ENCODE assay signal across 16 cellular contexts in the genomic region with DNA sequence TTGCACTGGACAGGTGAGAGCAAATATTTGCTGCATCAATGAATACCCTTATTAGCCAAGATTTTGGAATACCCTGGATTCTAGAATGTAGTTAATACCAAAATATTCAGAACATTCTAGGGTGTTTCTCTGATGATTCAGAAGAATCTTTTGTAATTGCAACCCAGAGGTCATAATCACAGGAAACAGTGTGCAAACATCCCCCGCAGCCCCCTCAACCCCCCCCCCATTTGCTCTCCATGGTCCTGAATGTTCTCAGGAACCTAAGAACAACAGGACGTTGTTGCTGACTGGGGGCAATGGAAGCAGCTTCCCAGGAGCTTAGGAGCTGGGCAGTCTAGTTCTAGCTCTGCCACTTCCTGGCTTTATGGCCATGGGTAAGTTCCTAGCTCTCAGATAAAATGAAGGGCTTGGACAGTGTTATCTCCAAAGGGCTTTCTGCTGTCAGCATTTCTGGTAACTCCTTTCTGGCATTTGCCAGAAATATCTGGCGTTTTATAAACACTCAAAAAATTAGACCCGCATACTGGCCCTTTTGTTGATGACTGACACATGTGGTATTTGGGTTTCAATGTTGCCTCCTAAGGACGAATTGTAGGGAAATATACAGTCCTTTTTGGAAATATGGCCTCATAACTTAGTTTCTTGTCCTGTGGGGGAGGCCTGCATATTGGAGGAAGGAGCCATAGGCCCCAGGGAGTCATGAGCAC.
DNase-seq lines count a peak whose midpoint lies in the region; ATAC-seq, FAIRE-seq and TF ChIP-seq lines count a peak whose summit lies in the region.
"Had no signal": no experiment of that assay in that cellular context is flagged by ENCODE, and none has a peak within 500 bp of the region (broad histone marks: within the 10 kb centered on the region; RNA-seq: fewer than 3 reads in every experiment).

No MANE protein-coding gene starts in this region.

- H3K9me3 ChIP-seq in GM12878 (replicated peaks; ENCODE audit: control insufficient read depth, insufficient read depth, low read length) (no peaks in the 10 kb centered on the region), left ventricle myocardium inferior (replicated peaks) (no peaks in the 10 kb centered on the region)
- H3K9me3 ChIP-seq: breast epithelium, HAP-1 had no signal

- DNase-seq in cardiac septum (ENCODE audit: low spot score): peak; percentile 33
- no peak for DNase-seq in Right ventricle myocardium inferior (ENCODE audit: missing footprints)
- DNase-seq in GM12878 (ENCODE audit: low read depth, low spot score): no peak
- DNase-seq in iPS-NIHi7 (ENCODE audit: extremely low spot score): peak; percentile 70
- DNase-seq in SHP77 treated with DMSO at 0.1 percent for 48 hours (lab: John Stamatoyannopoulos, UW): no peak
- DNase-seq in left ventricle myocardium inferior: no peak
- DNase-seq: activated gamma-delta T cell, Calu3, hippocampal formation, NCI-H2171 had no signal

- BruUV-seq in GM12878 (replicated peaks; lab: Mats Ljungman, UMichigan): no TSS peak

- H3K4me2 ChIP-seq in GM12878 (ENCODE audit: control insufficient read depth, insufficient read depth): no peak overlapping the region

- POLR2A ChIA-PET in GM12878 (lab: Charles Lee): interaction anchor here (0.6 kb wide), 1 partner anchor 1315 kb away, joined by 4 read pairs; no protein-coding TSS in a partner anchor

- no peaks in the 10 kb centered on the region for H3K4me1 ChIP-seq in GM12878 (ENCODE audit: control insufficient read depth, insufficient read depth, low read length)
- H3K4me1 ChIP-seq in left ventricle myocardium inferior: no peaks in the 10 kb centered on the region
- H3K4me1 ChIP-seq: breast epithelium, HAP-1 had no signal

- no peak for FAIRE-seq in GM12878 (lab: Jason Lieb, UNC)

- CTCF ChIA-PET in GM12878 (lab: Yijun Ruan, JAX): no interaction called here

- WGBS in GM12878 (ENCODE audit: insufficient coverage, insufficient replicate concordance, low lambda C conversion rate, missing lambda C conversion rate): 20% methylated on average over 5 of the region's 5 CpGs

- intact Hi-C loops in cardiac septum (cut with DNase I) (no loop called here), Right ventricle myocardium inferior (cut with DNase I) (no loop called here), GM12878 (cut with micrococcal nuclease; ENCODE audit: unreplicated experiment) (no loop called here), left ventricle myocardium inferior (cut with micrococcal nuclease) (no loop called here)

- no peaks in the 10 kb centered on the region for H3K27me3 ChIP-seq in GM12878 (replicated peaks in 1 of 2; ENCODE audit: control insufficient read depth in 2 of 2, insufficient read depth in 2 of 2, low read length in 1 of 2)
- H3K27me3 ChIP-seq in left ventricle myocardium inferior (ENCODE audit: low read depth): peaks cover 39% of the 10 kb centered on the region

- H3K4me3 ChIP-seq in GM12878 (no peak overlapping the region), left ventricle myocardium inferior (no peak overlapping the region)
- H3K4me3 ChIP-seq: breast epithelium, HAP-1 had no signal

- no peak for TF ChIP-seq CTCF in GM12878 (IDR thresholded peaks at IDR 0.05 in 2 of 3, conservative IDR thresholded peaks at IDR 0.05 in 1 of 3; ENCODE audit: control insufficient read depth in 2 of 3, extremely low read depth in 1 of 3, insufficient read depth in 1 of 3, low read depth in 3 of 3, low read length in 3 of 3)
- TF ChIP-seq CTCF in left ventricle myocardium inferior (IDR thresholded peaks at IDR 0.05; ENCODE audit: borderline replicate concordance): no peak

- SMC1A ChIA-PET in GM12878 (lab: Charles Lee; ENCODE audit: uncharacterized antibody, unreplicated experiment): no interaction called here

- no peaks in the 10 kb centered on the region for H3K36me3 ChIP-seq in GM12878 (ENCODE audit: control insufficient read depth in 2 of 2, insufficient read depth in 2 of 2, low read length in 1 of 2)
- no peaks in the 10 kb centered on the region for H3K36me3 ChIP-seq in left ventricle myocardium inferior
- H3K36me3 ChIP-seq: breast epithelium, HAP-1 had no signal

- H3K79me2 ChIP-seq in GM12878 (ENCODE audit: control insufficient read depth, insufficient read depth, low read length): no peaks in the 10 kb centered on the region

- H4K20me1 ChIP-seq in GM12878 (ENCODE audit: control insufficient read depth, insufficient read depth): 0 out of 2 replicates have a peak, but pooled peaks cover 3% of the 10 kb centered on the region

- no peak for TF ChIP-seq EP300 in GM12878 (IDR thresholded peaks at IDR 0.05; ENCODE audit: borderline replicate concordance in 1 of 2, control insufficient read depth in 1 of 2, low read depth in 2 of 2, low read length in 2 of 2)

- H3K9ac ChIP-seq in GM12878 (ENCODE audit: control insufficient read depth, insufficient read depth, low read length): no peak overlapping the region

- RAD21 ChIA-PET in GM12878 (lab: Charles Lee; ENCODE audit: unreplicated experiment): no interaction called here

- ATAC-seq in Right ventricle myocardium inferior: no peak
- ATAC-seq in GM12878: no peak
- no peak for ATAC-seq in GM21515 (IDR thresholded peaks at IDR 0.05; ENCODE audit: unreplicated experiment)
- ATAC-seq in HG03520 (IDR thresholded peaks at IDR 0.05; ENCODE audit: unreplicated experiment): no peak

- no peak overlapping the region for H3K27ac ChIP-seq in GM12878 (ENCODE audit: control insufficient read depth, insufficient read depth)
- no peak overlapping the region for H3K27ac ChIP-seq in left ventricle myocardium inferior (replicated peaks)
- H3K27ac ChIP-seq: breast epithelium, epithelial cell of prostate, VCaP had no signal

- H2AFZ ChIP-seq in GM12878 (ENCODE audit: control insufficient read depth, low read depth, low read length): no peak overlapping the region

- TF ChIP-seq POLR2A in GM12878 (IDR thresholded peaks at IDR 0.05; ENCODE audit: low read depth, low read length): no peak

- in situ Hi-C loops in GM12878 (cut with MboI): no loop called here

- TF ChIP-seq RAD21 in GM12878 (IDR thresholded peaks at IDR 0.05; ENCODE audit: insufficient read depth, low read depth, low read length): no peak

TF ChIP-seq in GM12878, 131 proteins besides CTCF, POLR2A, EP300 and RAD21:
- TF ChIP-seq, protein P1, sequence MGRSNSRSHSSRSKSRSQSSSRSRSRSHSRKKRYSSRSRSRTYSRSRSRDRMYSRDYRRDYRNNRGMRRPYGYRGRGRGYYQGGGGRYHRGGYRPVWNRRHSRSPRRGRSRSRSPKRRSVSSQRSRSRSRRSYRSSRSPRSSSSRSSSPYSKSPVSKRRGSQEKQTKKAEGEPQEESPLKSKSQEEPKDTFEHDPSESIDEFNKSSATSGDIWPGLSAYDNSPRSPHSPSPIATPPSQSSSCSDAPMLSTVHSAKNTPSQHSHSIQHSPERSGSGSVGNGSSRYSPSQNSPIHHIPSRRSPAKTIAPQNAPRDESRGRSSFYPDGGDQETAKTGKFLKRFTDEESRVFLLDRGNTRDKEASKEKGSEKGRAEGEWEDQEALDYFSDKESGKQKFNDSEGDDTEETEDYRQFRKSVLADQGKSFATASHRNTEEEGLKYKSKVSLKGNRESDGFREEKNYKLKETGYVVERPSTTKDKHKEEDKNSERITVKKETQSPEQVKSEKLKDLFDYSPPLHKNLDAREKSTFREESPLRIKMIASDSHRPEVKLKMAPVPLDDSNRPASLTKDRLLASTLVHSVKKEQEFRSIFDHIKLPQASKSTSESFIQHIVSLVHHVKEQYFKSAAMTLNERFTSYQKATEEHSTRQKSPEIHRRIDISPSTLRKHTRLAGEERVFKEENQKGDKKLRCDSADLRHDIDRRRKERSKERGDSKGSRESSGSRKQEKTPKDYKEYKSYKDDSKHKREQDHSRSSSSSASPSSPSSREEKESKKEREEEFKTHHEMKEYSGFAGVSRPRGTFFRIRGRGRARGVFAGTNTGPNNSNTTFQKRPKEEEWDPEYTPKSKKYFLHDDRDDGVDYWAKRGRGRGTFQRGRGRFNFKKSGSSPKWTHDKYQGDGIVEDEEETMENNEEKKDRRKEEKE (IDR thresholded peaks at IDR 0.05): no peak
- TF ChIP-seq, protein P2, sequence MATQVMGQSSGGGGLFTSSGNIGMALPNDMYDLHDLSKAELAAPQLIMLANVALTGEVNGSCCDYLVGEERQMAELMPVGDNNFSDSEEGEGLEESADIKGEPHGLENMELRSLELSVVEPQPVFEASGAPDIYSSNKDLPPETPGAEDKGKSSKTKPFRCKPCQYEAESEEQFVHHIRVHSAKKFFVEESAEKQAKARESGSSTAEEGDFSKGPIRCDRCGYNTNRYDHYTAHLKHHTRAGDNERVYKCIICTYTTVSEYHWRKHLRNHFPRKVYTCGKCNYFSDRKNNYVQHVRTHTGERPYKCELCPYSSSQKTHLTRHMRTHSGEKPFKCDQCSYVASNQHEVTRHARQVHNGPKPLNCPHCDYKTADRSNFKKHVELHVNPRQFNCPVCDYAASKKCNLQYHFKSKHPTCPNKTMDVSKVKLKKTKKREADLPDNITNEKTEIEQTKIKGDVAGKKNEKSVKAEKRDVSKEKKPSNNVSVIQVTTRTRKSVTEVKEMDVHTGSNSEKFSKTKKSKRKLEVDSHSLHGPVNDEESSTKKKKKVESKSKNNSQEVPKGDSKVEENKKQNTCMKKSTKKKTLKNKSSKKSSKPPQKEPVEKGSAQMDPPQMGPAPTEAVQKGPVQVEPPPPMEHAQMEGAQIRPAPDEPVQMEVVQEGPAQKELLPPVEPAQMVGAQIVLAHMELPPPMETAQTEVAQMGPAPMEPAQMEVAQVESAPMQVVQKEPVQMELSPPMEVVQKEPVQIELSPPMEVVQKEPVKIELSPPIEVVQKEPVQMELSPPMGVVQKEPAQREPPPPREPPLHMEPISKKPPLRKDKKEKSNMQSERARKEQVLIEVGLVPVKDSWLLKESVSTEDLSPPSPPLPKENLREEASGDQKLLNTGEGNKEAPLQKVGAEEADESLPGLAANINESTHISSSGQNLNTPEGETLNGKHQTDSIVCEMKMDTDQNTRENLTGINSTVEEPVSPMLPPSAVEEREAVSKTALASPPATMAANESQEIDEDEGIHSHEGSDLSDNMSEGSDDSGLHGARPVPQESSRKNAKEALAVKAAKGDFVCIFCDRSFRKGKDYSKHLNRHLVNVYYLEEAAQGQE (IDR thresholded peaks at IDR 0.05; ENCODE audit: low read depth, low read length): peak; percentile 72
- no peak for TF ChIP-seq TCF3 (IDR thresholded peaks at IDR 0.05; ENCODE audit: borderline replicate concordance, insufficient read depth, low read depth, low read length)

Comparison
In these comparisons a context has a peak if more than half of its experiments do, and no peak if none do; other contexts are left out.
1. DNase-seq: peak in cardiac septum (single experiment) and iPS-NIHi7 (single experiment); none in Right ventricle myocardium inferior (single experiment), GM12878 (single experiment), SHP77 treated with DMSO at 0.1 percent for 48 hours (single experiment) and left ventricle myocardium inferior (single experiment).